In genomic region chr12:7755673-7756072, GRCh38 we compare ENCODE assay signal across 13 cellular contexts. TPM values are rescaled to one million over a fixed set of nuclear protein-coding genes. Genes with fewer than 3 reads are reported as not detected.
DNase-seq lines count a peak whose midpoint lies in the region; ATAC-seq lines count a peak whose summit lies in the region.
"Not testable (repeated sequence)": the region's sequence is repeated elsewhere in the genome, so short reads cannot be mapped to it uniquely, and the experiment has no call there.
"Had no signal": no experiment of that assay in that cellular context is flagged by ENCODE, and none has a peak within 500 bp of the region (broad histone marks: within the 10 kb centered on the region; RNA-seq: fewer than 3 reads in every experiment).

No MANE protein-coding gene starts in this region.

- not testable (repeated sequence) for H3K9me3 Mint-ChIP-seq in CD8-positive, alpha-beta memory T cell; T-helper 1 cell treated with Interleukin-12 subunit alpha and Interleukin-12 subunit beta and Interleukin-4 antibody, amounts not matched to agents 30 μg/mL and 1 μg/mL, for 36 hours; activated CD4-positive, alpha-beta memory T cell treated with anti-CD3 and anti-CD28 coated beads for 36 hours; activated naive CD4-positive, alpha-beta T cell treated with anti-CD3 and anti-CD28 coated beads, Interleukin-2, amount 10 ng/mL, durations not matched to agents 7 days and 5 days; effector memory CD8-positive, alpha-beta T cell; stimulated activated naive CD8-positive, alpha-beta T cell treated with anti-CD3 and anti-CD28 coated beads, Interleukin-15, amount 100 ng/mL, for 72 hours

- H3K27me3 Mint-ChIP-seq in CD8-positive, alpha-beta memory T cell; T-helper 1 cell treated with Interleukin-12 subunit alpha and Interleukin-12 subunit beta and Interleukin-4 antibody, amounts not matched to agents 30 μg/mL and 1 μg/mL, for 36 hours (ENCODE audit: low read depth); activated CD4-positive, alpha-beta memory T cell treated with anti-CD3 and anti-CD28 coated beads for 36 hours; activated naive CD4-positive, alpha-beta T cell treated with anti-CD3 and anti-CD28 coated beads, Interleukin-2, amount 10 ng/mL, durations not matched to agents 7 days and 5 days; effector memory CD8-positive, alpha-beta T cell; stimulated activated naive CD8-positive, alpha-beta T cell treated with anti-CD3 and anti-CD28 coated beads, Interleukin-15, amount 100 ng/mL, for 72 hours: not testable (repeated sequence)

- H3K4me3 Mint-ChIP-seq in CD8-positive, alpha-beta memory T cell = peak overlapping the region; percentile 21 to 73 (median 63)
- peak overlapping the region; percentile 14 for H3K4me3 Mint-ChIP-seq in T-helper 1 cell treated with Interleukin-12 subunit alpha and Interleukin-12 subunit beta and Interleukin-4 antibody, amounts not matched to agents 30 μg/mL and 1 μg/mL, for 36 hours
- not testable (repeated sequence) for H3K4me3 Mint-ChIP-seq in activated CD4-positive, alpha-beta memory T cell treated with anti-CD3 and anti-CD28 coated beads for 36 hours
- H3K4me3 Mint-ChIP-seq in activated naive CD4-positive, alpha-beta T cell treated with anti-CD3 and anti-CD28 coated beads, Interleukin-2, amount 10 ng/mL, durations not matched to agents 7 days and 5 days = peak overlapping the region; percentile 34
- H3K4me3 Mint-ChIP-seq in effector memory CD8-positive, alpha-beta T cell = peak overlapping the region; percentile 58 to 66
- H3K4me3 Mint-ChIP-seq in stimulated activated naive CD8-positive, alpha-beta T cell treated with anti-CD3 and anti-CD28 coated beads, Interleukin-15, amount 100 ng/mL, for 72 hours = peak overlapping the region in 1 of 2 donors; percentile 24

- not testable (repeated sequence) for H3K27me3 ChIP-seq in CD8-positive, alpha-beta memory T cell (ENCODE audit: insufficient read depth, low read length, poor library complexity, severe bottlenecking)

- ATAC-seq in effector memory CD8-positive, alpha-beta T cell (replicated peaks) = peak; percentile 52
- not testable (repeated sequence) for ATAC-seq in stimulated activated naive CD8-positive, alpha-beta T cell treated with anti-CD3 and anti-CD28 coated beads, Interleukin-15, amount 100 ng/mL, for 72 hours

- DNase-seq in CD8-positive, alpha-beta memory T cell = peak in 4 of 5 donors; percentile 2 to 51 (median 22)
- DNase-seq in activated CD4-positive, alpha-beta memory T cell treated with anti-CD3 and anti-CD28 coated beads for 36 hours = peak; percentile 26
- DNase-seq in activated naive CD4-positive, alpha-beta T cell treated with anti-CD3 and anti-CD28 coated beads, Interleukin-2, amount 10 ng/mL, durations not matched to agents 7 days and 5 days = peak; percentile 37
- DNase-seq in effector memory CD8-positive, alpha-beta T cell = peak; percentile 4 to 33 (median 18)
- peak; percentile 0 to 9 for DNase-seq in stimulated activated naive CD8-positive, alpha-beta T cell treated with anti-CD3 and anti-CD28 coated beads, Interleukin-15, amount 100 ng/mL, for 72 hours

- POLR2A ChIA-PET in CD8-positive, alpha-beta memory T cell (lab: Charles Lee); activated CD4-positive, alpha-beta memory T cell treated with anti-CD3 and anti-CD28 coated beads for 36 hours (lab: Charles Lee): not testable (repeated sequence)

- H3K27ac ChIP-seq in CD8-positive, alpha-beta memory T cell (ENCODE audit: low read depth, low read length) = not testable (repeated sequence)

- not testable (repeated sequence) for H3K9me3 ChIP-seq in CD8-positive, alpha-beta memory T cell (ENCODE audit: low read length)

- intact Hi-C loops in activated CD4-positive, alpha-beta memory T cell treated with anti-CD3 and anti-CD28 coated beads for 36 hours (cut with micrococcal nuclease) = not testable (repeated sequence)

- H3K36me3 Mint-ChIP-seq in CD8-positive, alpha-beta memory T cell; T-helper 1 cell treated with Interleukin-12 subunit alpha and Interleukin-12 subunit beta and Interleukin-4 antibody, amounts not matched to agents 30 μg/mL and 1 μg/mL, for 36 hours (ENCODE audit: low read depth); activated CD4-positive, alpha-beta memory T cell treated with anti-CD3 and anti-CD28 coated beads for 36 hours; activated naive CD4-positive, alpha-beta T cell treated with anti-CD3 and anti-CD28 coated beads, Interleukin-2, amount 10 ng/mL, durations not matched to agents 7 days and 5 days; effector memory CD8-positive, alpha-beta T cell (ENCODE audit: insufficient read depth): not testable (repeated sequence)

- not testable (repeated sequence) for H3K4me1 ChIP-seq in CD8-positive, alpha-beta memory T cell (ENCODE audit: insufficient read depth, low read length)

- CTCF ChIA-PET in CD8-positive, alpha-beta memory T cell (lab: Charles Lee); activated CD4-positive, alpha-beta memory T cell treated with anti-CD3 and anti-CD28 coated beads for 36 hours (lab: Charles Lee): not testable (repeated sequence)
- CTCF ChIA-PET in activated naive CD4-positive, alpha-beta T cell treated with anti-CD3 and anti-CD28 coated beads, Interleukin-2, amount 10 ng/mL, durations not matched to agents 7 days and 5 days (lab: Charles Lee) = interaction anchor here (1.0 kb wide), 1 partner anchor 113 kb away, joined by 4 read pairs; no protein-coding TSS in a partner anchor

- peak overlapping the region; percentile 55 to 95 (median 87) for H3K27ac Mint-ChIP-seq in CD8-positive, alpha-beta memory T cell
- not testable (repeated sequence) for H3K27ac Mint-ChIP-seq in T-helper 1 cell treated with Interleukin-12 subunit alpha and Interleukin-12 subunit beta and Interleukin-4 antibody, amounts not matched to agents 30 μg/mL and 1 μg/mL, for 36 hours; activated CD4-positive, alpha-beta memory T cell treated with anti-CD3 and anti-CD28 coated beads for 36 hours; activated naive CD4-positive, alpha-beta T cell treated with anti-CD3 and anti-CD28 coated beads, Interleukin-2, amount 10 ng/mL, durations not matched to agents 7 days and 5 days; stimulated activated naive CD8-positive, alpha-beta T cell treated with anti-CD3 and anti-CD28 coated beads, Interleukin-15, amount 100 ng/mL, for 72 hours
- peak overlapping the region; percentile 86 to 90 for H3K27ac Mint-ChIP-seq in effector memory CD8-positive, alpha-beta T cell

- not testable (repeated sequence) for H3K4me3 ChIP-seq in CD8-positive, alpha-beta memory T cell (ENCODE audit: low read length)

- not testable (repeated sequence) for H3K36me3 ChIP-seq in CD8-positive, alpha-beta memory T cell (ENCODE audit: insufficient read depth, low read length)

- peaks cover 5 to 32% (median 13%) of the 10 kb centered on the region in 3 donors for H3K4me1 Mint-ChIP-seq in CD8-positive, alpha-beta memory T cell
- not testable (repeated sequence) for H3K4me1 Mint-ChIP-seq in T-helper 1 cell treated with Interleukin-12 subunit alpha and Interleukin-12 subunit beta and Interleukin-4 antibody, amounts not matched to agents 30 μg/mL and 1 μg/mL, for 36 hours (ENCODE audit: low read depth); activated CD4-positive, alpha-beta memory T cell treated with anti-CD3 and anti-CD28 coated beads for 36 hours (ENCODE audit: low read depth); activated naive CD4-positive, alpha-beta T cell treated with anti-CD3 and anti-CD28 coated beads, Interleukin-2, amount 10 ng/mL, durations not matched to agents 7 days and 5 days; stimulated activated naive CD8-positive, alpha-beta T cell treated with anti-CD3 and anti-CD28 coated beads, Interleukin-15, amount 100 ng/mL, for 72 hours
- peaks cover 7 to 14% of the 10 kb centered on the region in 2 donors for H3K4me1 Mint-ChIP-seq in effector memory CD8-positive, alpha-beta T cell (ENCODE audit: low read depth in 2 of 2)

RNA-seq across cellular contexts. Expression of gene CLEC4C, which starts 8.5 kb away (rescaled TPM):
- not detected for total RNA-seq in CD8-positive, alpha-beta memory T cell
- not detected for polyA plus RNA-seq in CD8-positive, alpha-beta memory T cell
- not detected for total RNA-seq in activated CD4-positive, alpha-beta memory T cell treated with anti-CD3 and anti-CD28 coated beads for 36 hours
- total RNA-seq: CD4-positive, CD25-positive, alpha-beta regulatory T cell; GM23248; MCF 10A; OCI-LY7; Peyer's patch; SJCRH30 had no signal
- polyA plus RNA-seq: A549; CD4-positive, CD25-positive, alpha-beta regulatory T cell; GM23248 had no signal

RNA-seq across cellular contexts. Expression of gene NANOGNB, which starts 9.3 kb away (rescaled TPM):
- not detected for total RNA-seq in CD8-positive, alpha-beta memory T cell
- polyA plus RNA-seq in CD8-positive, alpha-beta memory T cell = not detected
- not detected for total RNA-seq in activated CD4-positive, alpha-beta memory T cell treated with anti-CD3 and anti-CD28 coated beads for 36 hours
- total RNA-seq: CD4-positive, CD25-positive, alpha-beta regulatory T cell; GM23248; MCF 10A; OCI-LY7; Peyer's patch; SJCRH30 had no signal
- polyA plus RNA-seq: A549; CD4-positive, CD25-positive, alpha-beta regulatory T cell; GM23248 had no signal

RNA-seq across cellular contexts. Expression of gene NANOG, which starts 33.5 kb away (rescaled TPM):
- not detected for total RNA-seq in CD8-positive, alpha-beta memory T cell
- polyA plus RNA-seq in CD8-positive, alpha-beta memory T cell = not detected
- not detected for total RNA-seq in activated CD4-positive, alpha-beta memory T cell treated with anti-CD3 and anti-CD28 coated beads for 36 hours
- total RNA-seq: CD4-positive, CD25-positive, alpha-beta regulatory T cell; GM23248; MCF 10A; OCI-LY7; Peyer's patch; SJCRH30 had no signal
- polyA plus RNA-seq: A549; CD4-positive, CD25-positive, alpha-beta regulatory T cell had no signal

RNA-seq across cellular contexts. Expression of gene DPPA3, which starts 44.4 kb away (rescaled TPM):
- total RNA-seq in CD8-positive, alpha-beta memory T cell = not detected
- polyA plus RNA-seq in CD8-positive, alpha-beta memory T cell = not detected
- total RNA-seq in activated CD4-positive, alpha-beta memory T cell treated with anti-CD3 and anti-CD28 coated beads for 36 hours = not detected
- total RNA-seq: CD4-positive, CD25-positive, alpha-beta regulatory T cell; GM23248; MCF 10A; Peyer's patch; SJCRH30 had no signal
- polyA plus RNA-seq: A549; CD4-positive, CD25-positive, alpha-beta regulatory T cell; GM23248 had no signal
